Comparison of ENCODE assay signal across 10 cellular contexts in the genomic region with DNA sequence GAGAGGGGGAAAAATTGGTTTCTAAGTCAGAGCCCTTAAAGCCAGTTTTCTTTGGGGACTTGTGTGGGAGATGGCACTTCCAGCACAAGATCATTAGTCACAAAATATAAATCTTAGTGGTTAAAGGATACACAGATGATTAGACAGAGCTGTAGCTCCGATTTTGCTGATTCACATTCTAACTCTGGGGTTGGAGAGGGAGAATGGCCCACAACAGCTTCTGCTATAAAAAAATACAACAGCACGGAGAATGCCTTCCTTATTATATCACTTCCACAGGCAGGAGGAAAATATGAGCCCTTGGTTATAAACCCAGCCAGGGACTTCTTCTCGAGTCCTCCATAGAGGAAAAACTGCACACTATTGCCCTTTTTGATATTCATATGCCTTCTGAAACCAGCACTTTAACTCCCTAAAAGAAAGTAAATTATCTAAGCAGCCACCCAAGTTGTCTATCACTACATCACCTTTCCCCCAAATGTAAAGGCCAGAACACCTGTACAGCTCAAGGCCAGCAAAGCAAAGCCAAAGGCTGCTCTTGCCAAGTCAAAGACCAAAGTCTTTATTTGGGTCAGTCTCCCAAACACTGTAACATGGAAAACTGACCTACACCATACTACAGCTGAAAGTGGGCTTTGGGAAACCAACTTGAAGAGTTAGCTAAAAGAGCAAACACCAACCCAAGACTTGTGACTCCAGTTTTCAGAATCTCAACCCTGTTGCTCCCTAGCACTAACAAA. TPM values are rescaled to one million over a fixed set of nuclear protein-coding genes. Genes with fewer than 3 reads are reported as not detected.
A peak's percentile ranks its signal among the peaks of the same experiment; 100 is the strongest.
DNase-seq lines count a peak whose midpoint lies in the region; ATAC-seq and TF ChIP-seq lines count a peak whose summit lies in the region.
"Had no signal": no experiment of that assay in that cellular context is flagged by ENCODE, and none has a peak within 500 bp of the region (broad histone marks: within the 10 kb centered on the region; RNA-seq: fewer than 3 reads in every experiment).

No MANE protein-coding gene starts in this region.

- intact Hi-C loops in lower lobe of right lung (cut with DNase I) = no loop called here

- H3K27ac ChIP-seq in ACC112 (ENCODE audit: low read depth, low read length) = peak overlapping the region; percentile 72
- H3K27ac ChIP-seq in lower lobe of right lung = peak overlapping the region; percentile 62
- no peak overlapping the region for H3K27ac ChIP-seq in effector memory CD4-positive, alpha-beta T cell (ENCODE audit: insufficient read depth, low read length, poor library complexity, severe bottlenecking)

- H3K36me3 ChIP-seq in ACC112 (ENCODE audit: insufficient read depth, low read length) = peaks cover 15% of the 10 kb centered on the region
- peaks cover 44% of the 10 kb centered on the region for H3K36me3 ChIP-seq in lower lobe of right lung
- H3K36me3 ChIP-seq in effector memory CD4-positive, alpha-beta T cell (ENCODE audit: control insufficient read depth, insufficient read depth, low read length) = peaks cover 31% of the 10 kb centered on the region

- H3K79me2 ChIP-seq in ACC112 (ENCODE audit: control insufficient read depth, insufficient read depth, low read length, unreplicated experiment) = peaks cover 73% of the 10 kb centered on the region

- H3K4me3 ChIP-seq in ACC112 (ENCODE audit: low read depth, low read length) (peak overlapping the region; percentile 36; the same call in 1 of the 2 replicates), lower lobe of right lung (no peak overlapping the region)
- no peak overlapping the region for H3K4me3 ChIP-seq in effector memory CD4-positive, alpha-beta T cell (ENCODE audit: insufficient read depth, low read depth, low read length, poor library complexity, severe bottlenecking)
- H3K4me3 ChIP-seq: heart left ventricle had no signal

- ATAC-seq in lower lobe of right lung (no peak), HG02884 (IDR thresholded peaks at IDR 0.05; ENCODE audit: unreplicated experiment) (no peak)

- no peaks in the 10 kb centered on the region for H3K9me3 ChIP-seq in lower lobe of right lung
- no peaks in the 10 kb centered on the region for H3K9me3 ChIP-seq in effector memory CD4-positive, alpha-beta T cell (ENCODE audit: control insufficient read depth, low read length)
- H3K9me3 ChIP-seq: heart left ventricle had no signal

- DNase-seq in HK-2 (ENCODE audit: unreplicated experiment) (peak; percentile 47), astrocyte of the hippocampus (ENCODE audit: low read depth, low spot score) (peak; percentile 80), lower lobe of right lung (no peak), NCI-H2171 treated with DMSO at 0.1 percent for 48 hours (lab: John Stamatoyannopoulos, UW) (no peak), iPS-NIHi11 (ENCODE audit: low spot score) (no peak)
- no peak for DNase-seq in effector memory CD4-positive, alpha-beta T cell
- DNase-seq: heart left ventricle; NK-92 treated with Interleukin-12 subunit alpha and Interleukin-12 subunit beta, amount 100 ng/mL, for 24 hours had no signal

- no peak overlapping the region for H2AFZ ChIP-seq in ACC112 (ENCODE audit: low read length, unreplicated experiment)

- no peak for TF ChIP-seq CTCF in lower lobe of right lung (IDR thresholded peaks at IDR 0.05)

- H3K27me3 ChIP-seq in ACC112 (ENCODE audit: insufficient read depth, low read length) (no peaks in the 10 kb centered on the region), lower lobe of right lung (ENCODE audit: low read depth) (no peaks in the 10 kb centered on the region)
- no peaks in the 10 kb centered on the region for H3K27me3 ChIP-seq in effector memory CD4-positive, alpha-beta T cell (replicated peaks; ENCODE audit: control insufficient read depth, insufficient read depth, low read length, poor library complexity, severe bottlenecking)
- H3K27me3 ChIP-seq: heart left ventricle had no signal

- H3K4me1 ChIP-seq in ACC112 (ENCODE audit: control insufficient read depth, insufficient read depth, low read length, unreplicated experiment) = peaks cover 56% of the 10 kb centered on the region
- H3K4me1 ChIP-seq in lower lobe of right lung = peaks cover 71% of the 10 kb centered on the region
- peaks cover 11% of the 10 kb centered on the region for H3K4me1 ChIP-seq in effector memory CD4-positive, alpha-beta T cell (ENCODE audit: control insufficient read depth, insufficient read depth, low read length, poor library complexity, severe bottlenecking)

RNA-seq across cellular contexts. Expression of a gene that starts 10.4 kb away (rescaled TPM):
- 83.9 TPM for total RNA-seq in lower lobe of right lung

RNA-seq across cellular contexts. Expression of a gene that starts 10.5 kb away (rescaled TPM):
- total RNA-seq in lower lobe of right lung = 99.2 TPM

RNA-seq across cellular contexts. Expression of a gene that starts 41.8 kb away (rescaled TPM):
- total RNA-seq in lower lobe of right lung = 0.27 TPM

Comparison
In these comparisons a context has a peak if more than half of its experiments do, and no peak if none do; other contexts are left out.
1. DNase-seq: peak in HK-2 (single experiment) and astrocyte of the hippocampus (single experiment); none in lower lobe of right lung (single experiment), NCI-H2171 treated with DMSO at 0.1 percent for 48 hours (single experiment), effector memory CD4-positive, alpha-beta T cell (0 of 3) and iPS-NIHi11 (single experiment).